17 cellular contexts compared by ENCODE assay signal in genomic region chr10:53356616-53357349, GRCh38.
DNase-seq lines count a peak whose midpoint lies in the region; ATAC-seq, FAIRE-seq and TF ChIP-seq lines count a peak whose summit lies in the region.
"Had no signal": no experiment of that assay in that cellular context is flagged by ENCODE, and none has a peak within 500 bp of the region (broad histone marks: within the 10 kb centered on the region; RNA-seq: fewer than 3 reads in every experiment).

No MANE protein-coding gene starts in this region.

- ATAC-seq in HG02840 (IDR thresholded peaks at IDR 0.05; ENCODE audit: low FRiP score, unreplicated experiment) (no peak), left colon (no peak)
- ATAC-seq: HCT116 had no signal

- no peaks in the 10 kb centered on the region for H4K20me1 ChIP-seq in SK-N-SH (ENCODE audit: insufficient read depth)
- H4K20me1 ChIP-seq: BLaER1 treated with 17β-estradiol and CSF1 and Interleukin-3, amounts not matched to agents 10 nM and 100 nM had no signal

- no peak overlapping the region for H2AFZ ChIP-seq in SK-N-SH (ENCODE audit: low read depth)

- no peak overlapping the region for H3K4me2 ChIP-seq in SK-N-SH
- H3K4me2 ChIP-seq: BLaER1 treated with 17β-estradiol and CSF1 and Interleukin-3, amounts not matched to agents 10 nM and 100 nM had no signal

- H3K27me3 ChIP-seq in SK-N-SH (ENCODE audit: insufficient read depth) (no peaks in the 10 kb centered on the region), small intestine (ENCODE audit: control insufficient read depth in 2 of 2, insufficient read depth in 2 of 2, low read length in 2 of 2) (no peaks in the 10 kb centered on the region)
- H3K27me3 ChIP-seq: BLaER1 treated with 17β-estradiol and CSF1 and Interleukin-3, amounts not matched to agents 10 nM and 100 nM had no signal

- H3K27ac ChIP-seq in SK-N-SH (ENCODE audit: low read depth in 2 of 2, low read length in 1 of 2): no peak overlapping the region; a peak in 1 of 4 replicates
- no peak overlapping the region for H3K27ac ChIP-seq in small intestine (ENCODE audit: low read depth in 1 of 2, low read length in 1 of 2)
- H3K27ac ChIP-seq: BLaER1 treated with 17β-estradiol and CSF1 and Interleukin-3, amounts not matched to agents 10 nM and 100 nM had no signal

- no peaks in the 10 kb centered on the region for H3K79me2 ChIP-seq in SK-N-SH (ENCODE audit: insufficient read depth)

- intact Hi-C loops in left colon (cut with DNase I, micrococcal nuclease): no loop called here

- H3K9me2 ChIP-seq in SK-N-SH: no peaks in the 10 kb centered on the region

- peak; percentile 2 for DNase-seq in NCI-H748 (lab: John Stamatoyannopoulos, UW; ENCODE audit: unreplicated experiment)
- no peak for DNase-seq in NCI-H748 treated with DMSO at 0.1 percent for 48 hours (lab: John Stamatoyannopoulos, UW)
- no peak for DNase-seq in SK-N-SH
- peak; percentile 86 for DNase-seq in epithelial cell of esophagus (ENCODE audit: low read depth)
- DNase-seq in small intestine: peak; percentile 10
- no peak for DNase-seq in HK-2 (ENCODE audit: unreplicated experiment)
- DNase-seq in left colon: no peak
- DNase-seq: 8988T, DMS79, NCI-H1436 treated with DMSO at 0.1 percent for 48 hours, NCI-H2081, NCI-H524 had no signal

- no peak for TF ChIP-seq RAD21 in SK-N-SH (IDR thresholded peaks at IDR 0.05; ENCODE audit: low read length)

- CTCF ChIA-PET in SK-N-SH (lab: Yijun Ruan, JAX): no interaction called here

- H3F3A ChIP-seq in SK-N-SH (replicated peaks; ENCODE audit: insufficient read depth): no peaks in the 10 kb centered on the region

- no peak for FAIRE-seq in small intestine (lab: Jason Lieb, UNC)
- FAIRE-seq: G401.6, GM12892 had no signal

- no peak overlapping the region for H3K4me3 ChIP-seq in SK-N-SH (ENCODE audit: low read depth in 2 of 2, low read length in 1 of 2)
- H3K4me3 ChIP-seq in epithelial cell of esophagus (ENCODE audit: low read length): no peak overlapping the region
- no peak overlapping the region for H3K4me3 ChIP-seq in small intestine (ENCODE audit: low read depth in 1 of 2, low read length in 2 of 2)
- H3K4me3 ChIP-seq: BLaER1 treated with 17β-estradiol and CSF1 and Interleukin-3, amounts not matched to agents 10 nM and 100 nM had no signal

- TF ChIP-seq EP300 in SK-N-SH (IDR thresholded peaks at IDR 0.05; ENCODE audit: borderline replicate concordance in 1 of 2, low read depth in 1 of 2, low read length in 1 of 2): no peak

- H3K36me3 ChIP-seq in SK-N-SH (replicated peaks in 1 of 2; ENCODE audit: control insufficient read depth in 1 of 2, insufficient read depth in 2 of 2, low read length in 1 of 2) (no peaks in the 10 kb centered on the region), small intestine (ENCODE audit: control insufficient read depth in 2 of 2, insufficient read depth in 2 of 2, low read length in 2 of 2) (no peaks in the 10 kb centered on the region)
- H3K36me3 ChIP-seq: BLaER1 treated with 17β-estradiol and CSF1 and Interleukin-3, amounts not matched to agents 10 nM and 100 nM had no signal

- 23% methylated on average over 3 of the region's 3 CpGs for WGBS in SK-N-SH (ENCODE audit: low lambda C conversion rate)
- WGBS in small intestine, 3 donors: 21 to 55% (median 42%) methylated on average over 3 of the region's 3 CpGs

- no peaks in the 10 kb centered on the region for H3K9me3 ChIP-seq in SK-N-SH
- no peaks in the 10 kb centered on the region for H3K9me3 ChIP-seq in small intestine (ENCODE audit: control insufficient read depth, low read depth)
- H3K9me3 ChIP-seq: BLaER1 treated with 17β-estradiol and CSF1 and Interleukin-3, amounts not matched to agents 10 nM and 100 nM had no signal

- no peak for TF ChIP-seq CTCF in SK-N-SH (IDR thresholded peaks at IDR 0.05)
- TF ChIP-seq CTCF in epithelial cell of esophagus (IDR thresholded peaks at IDR 0.05; ENCODE audit: insufficient read depth, low read depth, low read length, missing control alignments): no peak

- H3K9ac ChIP-seq in SK-N-SH: no peak overlapping the region
- H3K9ac ChIP-seq: BLaER1 treated with 17β-estradiol and CSF1 and Interleukin-3, amounts not matched to agents 10 nM and 100 nM had no signal

- H3K4me1 ChIP-seq in SK-N-SH (ENCODE audit: control insufficient read depth in 1 of 2, insufficient read depth in 2 of 2, low read depth in 1 of 2, low read length in 1 of 2): no peaks in the 10 kb centered on the region; a peak in 1 of 4 replicates
- H3K4me1 ChIP-seq in small intestine (ENCODE audit: control insufficient read depth in 2 of 2, insufficient read depth in 1 of 2, low read depth in 1 of 2, low read length in 1 of 2): no peaks in the 10 kb centered on the region
- H3K4me1 ChIP-seq: BLaER1 treated with 17β-estradiol and CSF1 and Interleukin-3, amounts not matched to agents 10 nM and 100 nM had no signal

- POLR2A ChIA-PET in SK-N-SH (lab: Yijun Ruan, JAX): no interaction called here

TF ChIP-seq in SK-N-SH, 30 proteins besides CTCF, POLR2A, EP300 and RAD21:
- TF ChIP-seq SMC3 (IDR thresholded peaks at IDR 0.05; ENCODE audit: low read depth, low read length) (no peak), TCF12 (IDR thresholded peaks at IDR 0.05) (0 out of 2 replicates have a peak, but pooled peaks have one; percentile 7)

Comparison
In these comparisons a context has a peak if more than half of its experiments do, and no peak if none do; other contexts are left out.
1. DNase-seq: peak in NCI-H748 (single experiment), epithelial cell of esophagus (single experiment) and small intestine (single experiment); none in NCI-H748 treated with DMSO at 0.1 percent for 48 hours (single experiment), SK-N-SH (single experiment), HK-2 (single experiment) and left colon (0 of 2).